Comparison of ENCODE assay signal across 8 cellular contexts in the genomic region with DNA sequence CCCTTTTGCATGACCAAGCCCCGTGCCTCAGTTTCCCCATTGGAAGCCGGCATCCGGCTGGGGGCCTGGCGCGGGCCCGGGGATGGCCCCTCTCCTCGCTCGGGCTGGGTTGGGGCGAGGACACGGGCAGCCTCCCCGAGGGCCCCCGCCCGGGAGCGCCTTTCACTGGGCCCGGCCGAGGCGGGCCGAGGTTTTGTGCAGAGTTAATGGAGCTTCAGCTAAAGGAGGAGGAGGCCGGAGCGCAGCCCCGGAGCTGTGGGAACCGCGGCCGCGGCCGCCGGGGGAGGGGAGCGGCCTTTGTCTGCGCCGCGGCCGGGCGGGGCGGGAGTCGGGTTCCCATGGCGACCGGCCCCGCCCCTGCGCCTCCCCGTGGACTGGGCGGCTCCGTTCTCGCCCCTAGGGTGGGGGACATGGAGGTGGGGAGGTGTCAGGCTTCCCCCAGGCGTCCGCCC. TPM values are rescaled to one million over a fixed set of nuclear protein-coding genes. Genes with fewer than 3 reads are reported as not detected.
DNase-seq lines count a peak whose midpoint lies in the region; ATAC-seq, FAIRE-seq and TF ChIP-seq lines count a peak whose summit lies in the region.

No MANE protein-coding gene starts in this region.

- no peak overlapping the region for H2AFZ ChIP-seq in K562 (ENCODE audit: low read depth, low read length)

- intact Hi-C loops in K562 (cut with micrococcal nuclease), result loop anchor here (5.0 kb wide), 1 partner anchor 56 kb away; the partner anchor contains the start of gene DENND6B

- H3K79me2 ChIP-seq in K562 (ENCODE audit: control insufficient read depth, insufficient read depth, low read length), result no peaks in the 10 kb centered on the region; the same call in 2 of the 3 replicates

- H3K4me2 ChIP-seq in K562 (ENCODE audit: insufficient read depth, low read length), result peak overlapping the region; percentile 49; the same call in 1 of the 2 replicates

- H4K20me1 ChIP-seq in K562 (replicated peaks; ENCODE audit: control insufficient read depth, insufficient read depth, low read length), result no peaks in the 10 kb centered on the region

- POLR2A ChIA-PET in K562 (lab: Yijun Ruan, JAX), result interaction anchor here (0.6 kb wide), 2 partner anchors 55 to 86 kb away, joined by 3 read pairs; partner anchors contain the start of gene DENND6B

- no peaks in the 10 kb centered on the region for H3K9me1 ChIP-seq in K562 (ENCODE audit: control insufficient read depth, insufficient read depth, low read length)

- H3K27me3 ChIP-seq in HUES6 (ENCODE audit: control insufficient read depth, insufficient read depth, low read length) (peaks cover 56% of the 10 kb centered on the region), K562 (ENCODE audit: control insufficient read depth in 2 of 2, insufficient read depth in 2 of 2, low read length in 2 of 2) (no peaks in the 10 kb centered on the region), iPS-20b (ENCODE audit: insufficient read depth, low read length) (peaks cover 54% of the 10 kb centered on the region)

- WGBS in K562 (ENCODE audit: insufficient coverage, low coverage, missing lambda C conversion rate), result 0% methylated on average over 13 of the region's 45 CpGs

- no peak overlapping the region for H3K27ac ChIP-seq in HUES6 (ENCODE audit: low read depth, low read length)
- H3K27ac ChIP-seq in SK-N-MC, result no peak overlapping the region
- no peak overlapping the region for H3K27ac ChIP-seq in K562 (ENCODE audit: extremely low read depth, low read depth, low read length)
- H3K27ac ChIP-seq in iPS-20b (ENCODE audit: low read length), result no peak overlapping the region

- H3K9me3 ChIP-seq in HUES6 (ENCODE audit: control insufficient read depth, insufficient read depth, low read depth, low read length) (peaks cover 7% of the 10 kb centered on the region), SK-N-MC (ENCODE audit: low read depth, low read length) (no peaks in the 10 kb centered on the region), K562 (replicated peaks; ENCODE audit: control insufficient read depth, insufficient read depth, low read depth, low read length) (no peaks in the 10 kb centered on the region), iPS-20b (ENCODE audit: insufficient read depth, low read depth, low read length) (peaks cover 8% of the 10 kb centered on the region)

- TF ChIP-seq RAD21 in K562 (CRISPR knock-in tag; conservative IDR thresholded peaks at IDR 0.05 in 1 of 2, IDR thresholded peaks at IDR 0.05 in 1 of 2), result no peak

- peak; percentile 35 for FAIRE-seq in K562 (lab: Jason Lieb, UNC)

- DNase-seq in D341Med (ENCODE audit: low spot score) (peak; percentile 90), SK-N-MC (ENCODE audit: low read depth, low spot score) (no peak), K562 (ENCODE audit: extremely low read depth in 1 of 4, low spot score in 3 of 4) (peak; percentile 80 to 84 (median 83)), 8988T (no peak)
- DNase-seq in stimulated activated CD4-positive, alpha-beta T cell treated with anti-CD3 and anti-CD28 coated beads, Interleukin-1b, Interleukin-23, amount 100 ng/mL, for 24 hours (ENCODE audit: low read depth in 4 of 4, low spot score in 1 of 4), result peak in 3 of 4 experiments; percentile 37 to 54 (median 40)

- in situ Hi-C loops in K562 (cut with MboI), result loop anchor here (5.0 kb wide), 1 partner anchor 56 kb away; the partner anchor contains the start of gene DENND6B

- H3K36me3 ChIP-seq in HUES6 (ENCODE audit: control insufficient read depth, insufficient read depth, low read length) (peaks cover 17% of the 10 kb centered on the region), SK-N-MC (ENCODE audit: insufficient read depth, low read length) (peaks cover 17% of the 10 kb centered on the region; the same call in 1 of the 2 replicates), K562 (ENCODE audit: control insufficient read depth, insufficient read depth, low read length) (peaks cover 9% of the 10 kb centered on the region; the same call in 1 of the 3 replicates), iPS-20b (ENCODE audit: insufficient read depth, low read depth, low read length) (peaks cover 15% of the 10 kb centered on the region)

- CTCF ChIA-PET in K562 (lab: Yijun Ruan, JAX; ENCODE audit: low intra/inter-chr PET ratio), result no interaction called here

- H3K9ac ChIP-seq in HUES6 (ENCODE audit: low read length) (no peak overlapping the region), SK-N-MC (ENCODE audit: insufficient read length) (peak overlapping the region; percentile 63), K562 (ENCODE audit: insufficient read depth in 1 of 2, low read depth in 2 of 2, low read length in 2 of 2) (peak overlapping the region in 1 of 2 experiments; percentile 68; a peak in 2 of 4 replicates), iPS-20b (ENCODE audit: low read depth, low read length) (no peak overlapping the region)

- H3K4me1 ChIP-seq in HUES6 (ENCODE audit: control insufficient read depth, insufficient read depth, low read length) (peaks cover 16% of the 10 kb centered on the region), K562 (replicated peaks in 1 of 2; ENCODE audit: control insufficient read depth in 2 of 2, insufficient read depth in 2 of 2, low read length in 2 of 2) (peaks cover 7 to 77% of the 10 kb centered on the region in 2 experiments; a peak in 4 of 5 replicates), iPS-20b (ENCODE audit: insufficient read depth, low read length) (no peaks in the 10 kb centered on the region; the same call in 1 of the 2 replicates)

- TF ChIP-seq POLR2A in K562 (conservative IDR thresholded peaks at IDR 0.05), result no peak

- BruUV-seq in K562 (replicated peaks; lab: Mats Ljungman, UMichigan), result no TSS peak

- peak in 2 of 3 experiments; percentile 26 to 36; a peak in 3 of 6 replicates for TF ChIP-seq CTCF in K562 (IDR thresholded peaks at IDR 0.05 in 2 of 3, conservative IDR thresholded peaks at IDR 0.05 in 1 of 3; ENCODE audit: insufficient read depth in 2 of 3, low read depth in 1 of 3, low read length in 3 of 3)

- ATAC-seq in K562 (peak; percentile 82), HG02884 (IDR thresholded peaks at IDR 0.05; ENCODE audit: unreplicated experiment) (no peak)

- no peak for TF ChIP-seq EP300 in K562 (IDR thresholded peaks at IDR 0.05; ENCODE audit: low read length)

- H3K4me3 ChIP-seq in HUES6 (ENCODE audit: low read depth, low read length) (peak overlapping the region; percentile 43), SK-N-MC (peak overlapping the region; percentile 81), K562 (peak overlapping the region; percentile 31), iPS-20b (ENCODE audit: low read length) (peak overlapping the region; percentile 43; the same call in 1 of the 2 replicates)

RNA-seq across cellular contexts. Expression of gene MAPK11, which starts 1.4 kb away (rescaled TPM):
- total RNA-seq in K562 (2011; cell fraction: chromatin; rRNA removed; ENCODE audit: low replicate concordance), result 6.0 and 15.3 TPM in 2 replicates
- total RNA-seq in K562 (2011; cell fraction: nucleolus; rRNA removed), result 11.8 and 12.5 TPM in 2 replicates
- total RNA-seq in K562 (2011; cell fraction: nucleoplasm; rRNA removed), result 6.0 and 6.7 TPM in 2 replicates
- total RNA-seq in K562 (2014; rRNA removed), result 9.6 and 9.8 TPM in 2 replicates
- 1.9 and 2.5 TPM in 2 replicates for total RNA-seq in K562 (2014; rRNA removed; fragmentation: Illumina TruSeq; extraction: Trizol)
- total RNA-seq in K562 (2015; rRNA removed; fragmentation: Illumina TruSeq; extraction: Trizol), result 5.3 and 5.8 TPM in 2 replicates
- 12.8 and 14.6 TPM in 2 replicates for total RNA-seq in K562 (2021)
- 5.1 and 7.0 TPM in 2 replicates for polyA plus RNA-seq in K562 (2011; rRNA removed)
- 5.6 and 12.8 TPM in 2 replicates for polyA plus RNA-seq in K562 (2011; cell fraction: cytosol; rRNA removed)
- 39.5 and 60.0 TPM in 2 replicates for polyA plus RNA-seq in K562 (2011; cell fraction: nucleus; rRNA removed)
- polyA plus RNA-seq in K562 (2012), result 9.9 and 19.7 TPM in 2 replicates
- polyA plus RNA-seq in K562 (2014; fragmentation: Illumina TruSeq; extraction: Trizol), result 5.7 and 7.0 TPM in 2 replicates
- under 1 TPM; 0.06 to 0.10 TPM for polyA plus RNA-seq in K562 (2014; fragmentation: Nextera tagmentation; extraction: Ambion mirVana)
- polyA plus RNA-seq in K562 (2014; rRNA removed), result 10.6 and 11.5 TPM in 2 replicates
- 1.4 and 3.6 TPM in 2 replicates for polyA minus RNA-seq in K562 (2011; rRNA and poly(A)+ RNA removed)
- 5.2 and 6.5 TPM in 2 replicates for polyA minus RNA-seq in K562 (2011; cell fraction: cytosol; rRNA and poly(A)+ RNA removed)
- polyA minus RNA-seq in K562 (2011; cell fraction: nucleus; rRNA and poly(A)+ RNA removed), result 6.1 and 6.3 TPM in 2 replicates

RNA-seq across cellular contexts. Expression of gene MAPK12, which starts 10.1 kb away (rescaled TPM):
- 112 and 304 TPM in 2 replicates for total RNA-seq in K562 (2011; cell fraction: chromatin; rRNA removed; ENCODE audit: low replicate concordance)
- 207 and 279 TPM in 2 replicates for total RNA-seq in K562 (2011; cell fraction: nucleolus; rRNA removed)
- 136 and 144 TPM in 2 replicates for total RNA-seq in K562 (2011; cell fraction: nucleoplasm; rRNA removed)
- total RNA-seq in K562 (2014; rRNA removed) (45.2 and 45.5 TPM in 2 replicates), K562 (2014; rRNA removed; fragmentation: Illumina TruSeq; extraction: Trizol) (5.7 and 11.1 TPM in 2 replicates), K562 (2015; rRNA removed; fragmentation: Illumina TruSeq; extraction: Trizol) (32.9 and 33.8 TPM in 2 replicates), K562 (2021) (68.4 and 69.1 TPM in 2 replicates)
- polyA plus RNA-seq in K562 (2011; rRNA removed) (30.6 and 45.2 TPM in 2 replicates), K562 (2014; fragmentation: Illumina TruSeq; extraction: Trizol) (32.8 and 35.5 TPM in 2 replicates), K562 (2014; fragmentation: Nextera tagmentation; extraction: Ambion mirVana) (1 to 10 TPM in 1 of 2 experiments, under 1 TPM in 1; 0.79 to 4.0 TPM), K562 (2014; rRNA removed) (69.4 and 71.5 TPM in 2 replicates)
- 35.5 and 49.4 TPM in 2 replicates for polyA plus RNA-seq in K562 (2011; cell fraction: cytosol; rRNA removed)
- polyA plus RNA-seq in K562 (2011; cell fraction: nucleus; rRNA removed), result 285 and 430 TPM in 2 replicates
- polyA plus RNA-seq in K562 (2012), result 38.8 and 60.9 TPM in 2 replicates
- polyA minus RNA-seq in K562 (2011; rRNA and poly(A)+ RNA removed), result 12.0 and 15.0 TPM in 2 replicates
- 18.3 and 22.3 TPM in 2 replicates for polyA minus RNA-seq in K562 (2011; cell fraction: cytosol; rRNA and poly(A)+ RNA removed)
- polyA minus RNA-seq in K562 (2011; cell fraction: nucleus; rRNA and poly(A)+ RNA removed), result 61.0 and 65.0 TPM in 2 replicates

RNA-seq across cellular contexts. Expression of gene HDAC10, which starts 20.5 kb away (rescaled TPM):
- 57.0 and 254 TPM in 2 replicates for total RNA-seq in K562 (2011; cell fraction: chromatin; rRNA removed; ENCODE audit: low replicate concordance)
- 188 and 225 TPM in 2 replicates for total RNA-seq in K562 (2011; cell fraction: nucleolus; rRNA removed)
- 102 and 109 TPM in 2 replicates for total RNA-seq in K562 (2011; cell fraction: nucleoplasm; rRNA removed)
- total RNA-seq in K562 (2014; rRNA removed), result 16.4 and 21.4 TPM in 2 replicates
- total RNA-seq in K562 (2014; rRNA removed; fragmentation: Illumina TruSeq; extraction: Trizol), result 1.2 and 2.1 TPM in 2 replicates
- 7.0 and 10.9 TPM in 2 replicates for total RNA-seq in K562 (2015; rRNA removed; fragmentation: Illumina TruSeq; extraction: Trizol)
- 37.3 and 44.2 TPM in 2 replicates for total RNA-seq in K562 (2021)
- 6.5 and 18.6 TPM in 2 replicates for polyA plus RNA-seq in K562 (2011; rRNA removed)
- polyA plus RNA-seq in K562 (2011; cell fraction: cytosol; rRNA removed), result 4.8 and 5.9 TPM in 2 replicates
- 164 and 214 TPM in 2 replicates for polyA plus RNA-seq in K562 (2011; cell fraction: nucleus; rRNA removed)
- polyA plus RNA-seq in K562 (2012), result 34.6 and 75.5 TPM in 2 replicates
- polyA plus RNA-seq in K562 (2014; fragmentation: Illumina TruSeq; extraction: Trizol), result 6.3 and 14.4 TPM in 2 replicates
- polyA plus RNA-seq in K562 (2014; fragmentation: Nextera tagmentation; extraction: Ambion mirVana), result under 1 TPM; 0.10 to 0.23 TPM
- polyA plus RNA-seq in K562 (2014; rRNA removed), result 29.0 and 35.7 TPM in 2 replicates
- 4.3 and 5.1 TPM in 2 replicates for polyA minus RNA-seq in K562 (2011; rRNA and poly(A)+ RNA removed)
- 6.0 and 17.9 TPM in 2 replicates for polyA minus RNA-seq in K562 (2011; cell fraction: cytosol; rRNA and poly(A)+ RNA removed)
- 43.8 and 48.3 TPM in 2 replicates for polyA minus RNA-seq in K562 (2011; cell fraction: nucleus; rRNA and poly(A)+ RNA removed)

RNA-seq across cellular contexts. Expression of gene TUBGCP6, which starts 26.7 kb away (rescaled TPM):
- total RNA-seq in K562 (2011; cell fraction: chromatin; rRNA removed; ENCODE audit: low replicate concordance), result 86.7 and 211 TPM in 2 replicates
- total RNA-seq in K562 (2011; cell fraction: nucleolus; rRNA removed), result 112 and 120 TPM in 2 replicates
- 93.7 and 97.5 TPM in 2 replicates for total RNA-seq in K562 (2011; cell fraction: nucleoplasm; rRNA removed)
- 23.2 and 25.1 TPM in 2 replicates for total RNA-seq in K562 (2014; rRNA removed)
- total RNA-seq in K562 (2014; rRNA removed; fragmentation: Illumina TruSeq; extraction: Trizol), result 4.1 and 6.0 TPM in 2 replicates
- 9.7 and 10.3 TPM in 2 replicates for total RNA-seq in K562 (2015; rRNA removed; fragmentation: Illumina TruSeq; extraction: Trizol)
- total RNA-seq in K562 (2021), result 31.1 and 33.0 TPM in 2 replicates
- 10.1 and 17.7 TPM in 2 replicates for polyA plus RNA-seq in K562 (2011; rRNA removed)
- polyA plus RNA-seq in K562 (2011; cell fraction: cytosol; rRNA removed), result 9.3 and 11.7 TPM in 2 replicates
- 166 and 249 TPM in 2 replicates for polyA plus RNA-seq in K562 (2011; cell fraction: nucleus; rRNA removed)
- polyA plus RNA-seq in K562 (2012), result 20.0 and 26.5 TPM in 2 replicates
- polyA plus RNA-seq in K562 (2014; fragmentation: Illumina TruSeq; extraction: Trizol), result 9.3 and 15.1 TPM in 2 replicates
- 1 to 10 TPM in 1 of 2 experiments, under 1 TPM in 1; 0.76 to 1.2 TPM for polyA plus RNA-seq in K562 (2014; fragmentation: Nextera tagmentation; extraction: Ambion mirVana)
- polyA plus RNA-seq in K562 (2014; rRNA removed), result 26.8 and 29.9 TPM in 2 replicates
- polyA minus RNA-seq in K562 (2011; rRNA and poly(A)+ RNA removed), result 6.7 and 8.2 TPM in 2 replicates
- polyA minus RNA-seq in K562 (2011; cell fraction: cytosol; rRNA and poly(A)+ RNA removed), result 13.2 and 14.6 TPM in 2 replicates
- 31.4 and 35.8 TPM in 2 replicates for polyA minus RNA-seq in K562 (2011; cell fraction: nucleus; rRNA and poly(A)+ RNA removed)

RNA-seq across cellular contexts. Expression of gene PLXNB2, which starts 35.9 kb away (rescaled TPM):
- total RNA-seq in K562 (2011; cell fraction: chromatin; rRNA removed; ENCODE audit: low replicate concordance), result 72.8 and 193 TPM in 2 replicates
- 120 and 131 TPM in 2 replicates for total RNA-seq in K562 (2011; cell fraction: nucleolus; rRNA removed)
- total RNA-seq in K562 (2011; cell fraction: nucleoplasm; rRNA removed), result 71.3 and 73.4 TPM in 2 replicates
- total RNA-seq in K562 (2014; rRNA removed), result 16.9 and 22.7 TPM in 2 replicates
- 3.2 and 4.8 TPM in 2 replicates for total RNA-seq in K562 (2014; rRNA removed; fragmentation: Illumina TruSeq; extraction: Trizol)
- total RNA-seq in K562 (2015; rRNA removed; fragmentation: Illumina TruSeq; extraction: Trizol), result 9.9 and 11.3 TPM in 2 replicates
- total RNA-seq in K562 (2021), result 45.1 and 48.0 TPM in 2 replicates
- polyA plus RNA-seq in K562 (2011; rRNA removed), result 17.4 and 26.1 TPM in 2 replicates
- polyA plus RNA-seq in K562 (2011; cell fraction: cytosol; rRNA removed), result 21.9 and 41.4 TPM in 2 replicates
- 101 and 150 TPM in 2 replicates for polyA plus RNA-seq in K562 (2011; cell fraction: nucleus; rRNA removed)
- polyA plus RNA-seq in K562 (2012), result 30.4 and 43.6 TPM in 2 replicates
- 13.6 and 22.0 TPM in 2 replicates for polyA plus RNA-seq in K562 (2014; fragmentation: Illumina TruSeq; extraction: Trizol)
- polyA plus RNA-seq in K562 (2014; fragmentation: Nextera tagmentation; extraction: Ambion mirVana), result under 1 TPM; 0.15 to 0.81 TPM
- polyA plus RNA-seq in K562 (2014; rRNA removed), result 20.7 and 24.6 TPM in 2 replicates
- 14.1 and 21.8 TPM in 2 replicates for polyA minus RNA-seq in K562 (2011; rRNA and poly(A)+ RNA removed)
- 37.2 and 59.9 TPM in 2 replicates for polyA minus RNA-seq in K562 (2011; cell fraction: cytosol; rRNA and poly(A)+ RNA removed)
- 30.4 and 32.4 TPM in 2 replicates for polyA minus RNA-seq in K562 (2011; cell fraction: nucleus; rRNA and poly(A)+ RNA removed)

Comparison
In these comparisons a context has a peak if more than half of its experiments do, and no peak if none do; other contexts are left out.
1. DNase-seq: peak in D341Med (single experiment), K562 (4 of 4) and stimulated activated CD4-positive, alpha-beta T cell treated with anti-CD3 and anti-CD28 coated beads, Interleukin-1b, Interleukin-23, amount 100 ng/mL, for 24 hours (3 of 4); none in SK-N-MC (single experiment) and 8988T (single experiment).
2. H3K4me3 ChIP-seq: peak in every context shown above with its lines; median percentile 81 in SK-N-MC; 43 in HUES6; 43 in iPS-20b; 31 in K562.